9 cellular contexts compared by ENCODE assay signal in genomic region chr6:53335224-53335994, GRCh38. TPM values are rescaled to one million over a fixed set of nuclear protein-coding genes. Genes with fewer than 3 reads are reported as not detected.
DNase-seq lines count a peak whose midpoint lies in the region; ATAC-seq and TF ChIP-seq lines count a peak whose summit lies in the region.
"Had no signal": no experiment of that assay in that cellular context is flagged by ENCODE, and none has a peak within 500 bp of the region (broad histone marks: within the 10 kb centered on the region; RNA-seq: fewer than 3 reads in every experiment).

No MANE protein-coding gene starts in this region.

- TF ChIP-seq EP300 in gastroesophageal sphincter (IDR thresholded peaks at IDR 0.05): no peak

- WGBS in esophagus squamous epithelium, 2 donors: 51 to 76% methylated on average over 10 to 12 of the region's 12 CpGs
- WGBS in gastroesophageal sphincter (ENCODE audit: low coverage in 1 of 2), 2 donors: 68 to 72% methylated on average over 3 to 11 of the region's 12 CpGs

- peak; percentile 82 for ATAC-seq in HG03280 (IDR thresholded peaks at IDR 0.05; ENCODE audit: unreplicated experiment)
- ATAC-seq in gastroesophageal sphincter: no peak
- ATAC-seq: A549 had no signal

- H3K36me3 ChIP-seq in esophagus squamous epithelium (peaks cover 0 to 4% (median 0%) of the 10 kb centered on the region in 3 donors), gastroesophageal sphincter (no peaks in the 10 kb centered on the region)

- no peak for TF ChIP-seq CTCF in esophagus squamous epithelium (IDR thresholded peaks at IDR 0.05)
- TF ChIP-seq CTCF in gastroesophageal sphincter (IDR thresholded peaks at IDR 0.05): no peak

- intact Hi-C loops in esophagus squamous epithelium (cut with DNase I): no loop called here

- peak overlapping the region; percentile 10 to 71 (median 50) for H3K27ac ChIP-seq in esophagus squamous epithelium
- H3K27ac ChIP-seq in gastroesophageal sphincter: peak overlapping the region in 2 of 4 donors; percentile 18 to 29
- H3K27ac ChIP-seq: A549 had no signal

- TF ChIP-seq POLR2A in esophagus squamous epithelium (IDR thresholded peaks at IDR 0.05): peak in 1 of 4 donors; percentile 23
- TF ChIP-seq POLR2A in gastroesophageal sphincter (IDR thresholded peaks at IDR 0.05): no peak

- H3K4me1 ChIP-seq in esophagus squamous epithelium: peaks cover 0 to 53% (median 7%) of the 10 kb centered on the region in 3 donors
- H3K4me1 ChIP-seq in gastroesophageal sphincter: peaks cover 0 to 65% (median 0%) of the 10 kb centered on the region in 3 donors
- H3K4me1 ChIP-seq: A549 had no signal

- peak overlapping the region in 2 of 4 donors; percentile 1 to 42 for H3K4me3 ChIP-seq in esophagus squamous epithelium
- H3K4me3 ChIP-seq in gastroesophageal sphincter: peak overlapping the region in 1 of 2 donors; percentile 13
- H3K4me3 ChIP-seq: A549 had no signal

- no peaks in the 10 kb centered on the region for H3K9me3 ChIP-seq in esophagus squamous epithelium
- H3K9me3 ChIP-seq in gastroesophageal sphincter: no peaks in the 10 kb centered on the region
- H3K9me3 ChIP-seq: A549 had no signal

- DNase-seq in NCI-H2029 (lab: John Stamatoyannopoulos, UW): peak; percentile 68
- DNase-seq in NCI-H2029 treated with DMSO at 0.1 percent for 48 hours (lab: John Stamatoyannopoulos, UW): no peak
- DNase-seq in activated CD4-positive, alpha-beta T cell treated with anti-CD3 and anti-CD28 coated beads for 48 hours: peak; percentile 67
- DNase-seq in esophagus squamous epithelium (lab: John Stamatoyannopoulos, UW): peak; percentile 39
- DNase-seq in stimulated activated CD8-positive, alpha-beta memory T cell treated with anti-CD3 and anti-CD28 coated beads, Interleukin-15, amount 100 ng/mL, for 24 hours (ENCODE audit: low read depth): peak; percentile 6
- DNase-seq in nucleus accumbens (lab: John Stamatoyannopoulos, UW): no peak

- H3K27me3 ChIP-seq in esophagus squamous epithelium (no peaks in the 10 kb centered on the region), gastroesophageal sphincter (no peaks in the 10 kb centered on the region)

RNA-seq across cellular contexts. Expression of gene ELOVL5, which starts 13.3 kb away (rescaled TPM):
- 10 to 100 TPM; 12.4 to 50.0 (median 33.2) TPM for total RNA-seq in esophagus squamous epithelium
- 10 to 100 TPM; 51.5 to 94.6 (median 64.6) TPM for total RNA-seq in gastroesophageal sphincter

Comparison
In these comparisons a context has a peak if more than half of its experiments do, and no peak if none do; other contexts are left out.
1. DNase-seq: peak in NCI-H2029 (single experiment), activated CD4-positive, alpha-beta T cell treated with anti-CD3 and anti-CD28 coated beads for 48 hours (single experiment), esophagus squamous epithelium (single experiment) and stimulated activated CD8-positive, alpha-beta memory T cell treated with anti-CD3 and anti-CD28 coated beads, Interleukin-15, amount 100 ng/mL, for 24 hours (single experiment); none in NCI-H2029 treated with DMSO at 0.1 percent for 48 hours (single experiment) and nucleus accumbens (0 of 56).